ENCODE assay signal across 1 cellular context in the genomic region with DNA sequence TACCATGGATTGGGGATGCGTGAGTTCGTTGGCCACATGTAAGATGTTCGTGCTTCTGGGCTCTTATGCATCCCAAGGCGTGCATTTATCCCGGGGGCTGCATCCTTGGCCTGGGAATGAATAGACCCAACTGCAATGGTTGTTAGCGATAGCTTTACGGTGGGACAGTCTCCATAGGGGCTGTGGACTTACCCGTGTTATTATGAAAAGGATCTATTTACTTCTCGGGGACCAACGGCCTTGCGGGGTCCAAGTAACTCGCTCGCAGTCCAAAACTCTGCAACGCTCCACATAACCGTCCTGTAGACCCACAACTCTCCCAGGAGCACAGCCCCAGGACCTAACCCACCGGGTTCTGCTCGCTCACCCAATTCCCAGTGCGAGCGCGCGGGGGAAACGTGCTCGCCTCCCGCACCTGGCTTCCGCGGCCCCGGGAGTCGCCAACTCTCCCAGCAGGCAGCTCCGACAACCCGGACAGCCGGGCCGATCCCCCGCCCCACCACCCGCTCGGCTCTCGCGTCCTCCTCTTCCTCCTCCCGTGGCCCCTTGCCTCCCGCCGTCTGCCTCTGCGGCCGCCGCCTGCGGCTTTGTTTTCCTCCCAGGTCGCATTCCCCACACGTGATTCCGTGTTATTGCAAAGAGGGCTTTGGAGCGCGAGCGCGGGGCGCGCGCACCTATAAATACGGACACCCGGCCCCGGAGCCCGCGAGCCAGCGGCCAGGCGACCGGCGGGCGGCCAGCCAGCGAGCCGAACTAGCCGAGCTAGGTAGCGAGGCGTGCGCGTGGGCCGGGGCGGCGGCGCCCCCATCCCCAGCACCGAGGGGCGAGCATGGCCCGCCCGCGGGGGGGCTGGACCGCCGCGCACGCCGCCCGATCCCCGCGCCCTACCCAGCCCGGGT.
TF ChIP-seq lines count a peak whose summit lies in the region.

A gene with protein sequence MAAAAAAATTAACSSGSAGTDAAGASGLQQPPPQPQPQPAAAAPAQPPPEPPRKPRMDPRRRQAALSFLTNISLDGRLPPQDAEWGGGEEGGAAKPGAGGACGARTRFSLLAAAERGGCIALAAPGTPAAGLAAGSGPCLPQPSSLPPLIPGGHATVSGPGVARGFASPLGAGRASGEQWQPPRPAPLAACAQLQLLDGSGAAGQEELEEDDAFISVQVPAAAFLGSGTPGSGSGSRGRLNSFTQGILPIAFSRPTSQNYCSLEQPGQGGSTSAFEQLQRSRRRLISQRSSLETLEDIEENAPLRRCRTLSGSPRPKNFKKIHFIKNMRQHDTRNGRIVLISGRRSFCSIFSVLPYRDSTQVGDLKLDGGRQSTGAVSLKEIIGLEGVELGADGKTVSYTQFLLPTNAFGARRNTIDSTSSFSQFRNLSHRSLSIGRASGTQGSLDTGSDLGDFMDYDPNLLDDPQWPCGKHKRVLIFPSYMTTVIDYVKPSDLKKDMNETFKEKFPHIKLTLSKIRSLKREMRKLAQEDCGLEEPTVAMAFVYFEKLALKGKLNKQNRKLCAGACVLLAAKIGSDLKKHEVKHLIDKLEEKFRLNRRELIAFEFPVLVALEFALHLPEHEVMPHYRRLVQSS (plus strand): TSS at position 706 of the 899 bp plus-strand sequence. CDS start 278 bp downstream, outside the sequence.

TF ChIP-seq in HepG2, 621 proteins besides CTCF, POLR2A, EP300 and RAD21 (continued from another document and continues in another):
- no peak for TF ChIP-seq NR2F6 (IDR thresholded peaks at IDR 0.05)
- 0 out of 2 replicates have a peak, but pooled peaks have one; percentile 19 for TF ChIP-seq NR2F6 (CRISPR knock-in tag; IDR thresholded peaks at IDR 0.05)
- TF ChIP-seq, protein P1, sequence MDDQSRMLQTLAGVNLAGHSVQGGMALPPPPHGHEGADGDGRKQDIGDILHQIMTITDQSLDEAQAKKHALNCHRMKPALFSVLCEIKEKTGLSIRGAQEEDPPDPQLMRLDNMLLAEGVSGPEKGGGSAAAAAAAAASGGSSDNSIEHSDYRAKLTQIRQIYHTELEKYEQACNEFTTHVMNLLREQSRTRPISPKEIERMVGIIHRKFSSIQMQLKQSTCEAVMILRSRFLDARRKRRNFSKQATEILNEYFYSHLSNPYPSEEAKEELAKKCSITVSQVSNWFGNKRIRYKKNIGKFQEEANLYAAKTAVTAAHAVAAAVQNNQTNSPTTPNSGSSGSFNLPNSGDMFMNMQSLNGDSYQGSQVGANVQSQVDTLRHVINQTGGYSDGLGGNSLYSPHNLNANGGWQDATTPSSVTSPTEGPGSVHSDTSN (CRISPR knock-in tag; IDR thresholded peaks at IDR 0.05; ENCODE audit: borderline replicate concordance) = no peak
- no peak for TF ChIP-seq THYN1 (CRISPR knock-in tag; IDR thresholded peaks at IDR 0.05; ENCODE audit: borderline replicate concordance, low read depth)
- TF ChIP-seq DPF2 (CRISPR knock-in tag; IDR thresholded peaks at IDR 0.05; ENCODE audit: borderline replicate concordance, low read depth) = no peak
- TF ChIP-seq SOX6 (IDR thresholded peaks at IDR 0.05) = no peak
- TF ChIP-seq SOX6 (CRISPR knock-in tag; IDR thresholded peaks at IDR 0.05) = peak; percentile 82
- TF ChIP-seq, protein P2, sequence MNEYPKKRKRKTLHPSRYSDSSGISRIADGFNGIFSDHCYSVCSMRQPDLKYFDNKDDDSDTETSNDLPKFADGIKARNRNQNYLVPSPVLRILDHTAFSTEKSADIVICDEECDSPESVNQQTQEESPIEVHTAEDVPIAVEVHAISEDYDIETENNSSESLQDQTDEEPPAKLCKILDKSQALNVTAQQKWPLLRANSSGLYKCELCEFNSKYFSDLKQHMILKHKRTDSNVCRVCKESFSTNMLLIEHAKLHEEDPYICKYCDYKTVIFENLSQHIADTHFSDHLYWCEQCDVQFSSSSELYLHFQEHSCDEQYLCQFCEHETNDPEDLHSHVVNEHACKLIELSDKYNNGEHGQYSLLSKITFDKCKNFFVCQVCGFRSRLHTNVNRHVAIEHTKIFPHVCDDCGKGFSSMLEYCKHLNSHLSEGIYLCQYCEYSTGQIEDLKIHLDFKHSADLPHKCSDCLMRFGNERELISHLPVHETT (CRISPR knock-in tag; conservative IDR thresholded peaks at IDR 0.05) = no peak; the same call in 1 of the 2 replicates
- TF ChIP-seq KDM5B (CRISPR knock-in tag; IDR thresholded peaks at IDR 0.05; ENCODE audit: borderline replicate concordance) = peak; percentile 78; the same call in 1 of the 2 replicates
- 0 out of 2 replicates have a peak, but pooled peaks have one; percentile 31 for TF ChIP-seq ZNF335 (CRISPR knock-in tag; IDR thresholded peaks at IDR 0.05)
- no peak for TF ChIP-seq ZC3H13 (CRISPR knock-in tag; IDR thresholded peaks at IDR 0.05)
- peak; percentile 77; the same call in 1 of the 2 replicates for TF ChIP-seq ZSCAN20 (CRISPR knock-in tag; IDR thresholded peaks at IDR 0.05; ENCODE audit: borderline replicate concordance)
- no peak for TF ChIP-seq WIZ (CRISPR knock-in tag; IDR thresholded peaks at IDR 0.05)
- TF ChIP-seq SP5 (CRISPR knock-in tag; IDR thresholded peaks at IDR 0.05; ENCODE audit: borderline replicate concordance, low read depth) = no peak
- TF ChIP-seq MAFF (IDR thresholded peaks at IDR 0.05; ENCODE audit: low read depth, low read length) = no peak
- TF ChIP-seq ZNF772 (CRISPR knock-in tag; IDR thresholded peaks at IDR 0.05) = no peak; the same call in 1 of the 2 replicates
- no peak for TF ChIP-seq ZSCAN29 (CRISPR knock-in tag; conservative IDR thresholded peaks at IDR 0.05)
- no peak; the same call in 1 of the 2 replicates for TF ChIP-seq SP4 (CRISPR knock-in tag; IDR thresholded peaks at IDR 0.05)
- 0 out of 2 replicates have a peak, but pooled peaks have one; percentile 55 for TF ChIP-seq ZNF234 (CRISPR knock-in tag; conservative IDR thresholded peaks at IDR 0.05)
- peak; percentile 70; the same call in 1 of the 2 replicates for TF ChIP-seq ZBTB42 (CRISPR knock-in tag; IDR thresholded peaks at IDR 0.05)
- TF ChIP-seq, protein P3, sequence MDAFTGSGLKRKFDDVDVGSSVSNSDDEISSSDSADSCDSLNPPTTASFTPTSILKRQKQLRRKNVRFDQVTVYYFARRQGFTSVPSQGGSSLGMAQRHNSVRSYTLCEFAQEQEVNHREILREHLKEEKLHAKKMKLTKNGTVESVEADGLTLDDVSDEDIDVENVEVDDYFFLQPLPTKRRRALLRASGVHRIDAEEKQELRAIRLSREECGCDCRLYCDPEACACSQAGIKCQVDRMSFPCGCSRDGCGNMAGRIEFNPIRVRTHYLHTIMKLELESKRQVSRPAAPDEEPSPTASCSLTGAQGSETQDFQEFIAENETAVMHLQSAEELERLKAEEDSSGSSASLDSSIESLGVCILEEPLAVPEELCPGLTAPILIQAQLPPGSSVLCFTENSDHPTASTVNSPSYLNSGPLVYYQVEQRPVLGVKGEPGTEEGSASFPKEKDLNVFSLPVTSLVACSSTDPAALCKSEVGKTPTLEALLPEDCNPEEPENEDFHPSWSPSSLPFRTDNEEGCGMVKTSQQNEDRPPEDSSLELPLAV (CRISPR knock-in tag; conservative IDR thresholded peaks at IDR 0.05; ENCODE audit: low read depth) = no peak
- no peak for TF ChIP-seq ATF7-NPFF (CRISPR knock-in tag; IDR thresholded peaks at IDR 0.05; ENCODE audit: low read depth)
- TF ChIP-seq, protein P4, sequence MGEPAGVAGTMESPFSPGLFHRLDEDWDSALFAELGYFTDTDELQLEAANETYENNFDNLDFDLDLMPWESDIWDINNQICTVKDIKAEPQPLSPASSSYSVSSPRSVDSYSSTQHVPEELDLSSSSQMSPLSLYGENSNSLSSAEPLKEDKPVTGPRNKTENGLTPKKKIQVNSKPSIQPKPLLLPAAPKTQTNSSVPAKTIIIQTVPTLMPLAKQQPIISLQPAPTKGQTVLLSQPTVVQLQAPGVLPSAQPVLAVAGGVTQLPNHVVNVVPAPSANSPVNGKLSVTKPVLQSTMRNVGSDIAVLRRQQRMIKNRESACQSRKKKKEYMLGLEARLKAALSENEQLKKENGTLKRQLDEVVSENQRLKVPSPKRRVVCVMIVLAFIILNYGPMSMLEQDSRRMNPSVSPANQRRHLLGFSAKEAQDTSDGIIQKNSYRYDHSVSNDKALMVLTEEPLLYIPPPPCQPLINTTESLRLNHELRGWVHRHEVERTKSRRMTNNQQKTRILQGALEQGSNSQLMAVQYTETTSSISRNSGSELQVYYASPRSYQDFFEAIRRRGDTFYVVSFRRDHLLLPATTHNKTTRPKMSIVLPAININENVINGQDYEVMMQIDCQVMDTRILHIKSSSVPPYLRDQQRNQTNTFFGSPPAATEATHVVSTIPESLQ (CRISPR knock-in tag; conservative IDR thresholded peaks at IDR 0.05) = no peak
- no peak for TF ChIP-seq ZNF780A (CRISPR knock-in tag; IDR thresholded peaks at IDR 0.05)
- TF ChIP-seq, protein P5, sequence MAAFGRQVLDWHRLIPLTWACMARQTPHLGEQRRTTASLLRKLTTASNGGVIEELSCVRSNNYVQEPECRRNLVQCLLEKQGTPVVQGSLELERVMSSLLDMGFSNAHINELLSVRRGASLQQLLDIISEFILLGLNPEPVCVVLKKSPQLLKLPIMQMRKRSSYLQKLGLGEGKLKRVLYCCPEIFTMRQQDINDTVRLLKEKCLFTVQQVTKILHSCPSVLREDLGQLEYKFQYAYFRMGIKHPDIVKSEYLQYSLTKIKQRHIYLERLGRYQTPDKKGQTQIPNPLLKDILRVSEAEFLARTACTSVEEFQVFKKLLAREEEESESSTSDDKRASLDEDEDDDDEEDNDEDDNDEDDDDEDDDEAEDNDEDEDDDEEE (CRISPR knock-in tag; IDR thresholded peaks at IDR 0.05) = no peak; the same call in 1 of the 2 replicates
- no peak for TF ChIP-seq PCBP1 (IDR thresholded peaks at IDR 0.05; ENCODE audit: borderline replicate concordance, low read depth, low read length)
- TF ChIP-seq JDP2 (CRISPR knock-in tag; IDR thresholded peaks at IDR 0.05; ENCODE audit: borderline replicate concordance) = no peak; the same call in 1 of the 2 replicates
- TF ChIP-seq ZNF569 (CRISPR knock-in tag; IDR thresholded peaks at IDR 0.05; ENCODE audit: borderline replicate concordance) = no peak
- 0 out of 2 replicates have a peak, but pooled peaks have one; percentile 20 for TF ChIP-seq ZNF619 (CRISPR knock-in tag; IDR thresholded peaks at IDR 0.05)
- TF ChIP-seq ZNF652 (CRISPR knock-in tag; IDR thresholded peaks at IDR 0.05; ENCODE audit: borderline replicate concordance, low read depth) = no peak
- no peak; the same call in 1 of the 2 replicates for TF ChIP-seq MAF1 (CRISPR knock-in tag; IDR thresholded peaks at IDR 0.05; ENCODE audit: borderline replicate concordance)
- TF ChIP-seq FOSL1 (CRISPR knock-in tag; IDR thresholded peaks at IDR 0.05; ENCODE audit: borderline replicate concordance) = no peak
- peak; percentile 45; the same call in 1 of the 2 replicates for TF ChIP-seq MYC (CRISPR knock-in tag; IDR thresholded peaks at IDR 0.05; ENCODE audit: borderline replicate concordance)
- no peak for TF ChIP-seq ZNF550 (CRISPR knock-in tag; IDR thresholded peaks at IDR 0.05; ENCODE audit: borderline replicate concordance)
- TF ChIP-seq MTF1 (CRISPR knock-in tag; IDR thresholded peaks at IDR 0.05) = no peak
- TF ChIP-seq ZFP36L1 (CRISPR knock-in tag; IDR thresholded peaks at IDR 0.05) = peak; percentile 67
- peak; percentile 70; the same call in 1 of the 2 replicates for TF ChIP-seq TSC22D2 (CRISPR knock-in tag; IDR thresholded peaks at IDR 0.05; ENCODE audit: borderline replicate concordance)
- TF ChIP-seq ZNF224 (CRISPR knock-in tag; IDR thresholded peaks at IDR 0.05) = peak; percentile 89; the same call in 1 of the 2 replicates
- TF ChIP-seq CC2D1A (CRISPR knock-in tag; IDR thresholded peaks at IDR 0.05) = no peak
- no peak for TF ChIP-seq HHEX (CRISPR knock-in tag; IDR thresholded peaks at IDR 0.05)
- TF ChIP-seq, protein P6, sequence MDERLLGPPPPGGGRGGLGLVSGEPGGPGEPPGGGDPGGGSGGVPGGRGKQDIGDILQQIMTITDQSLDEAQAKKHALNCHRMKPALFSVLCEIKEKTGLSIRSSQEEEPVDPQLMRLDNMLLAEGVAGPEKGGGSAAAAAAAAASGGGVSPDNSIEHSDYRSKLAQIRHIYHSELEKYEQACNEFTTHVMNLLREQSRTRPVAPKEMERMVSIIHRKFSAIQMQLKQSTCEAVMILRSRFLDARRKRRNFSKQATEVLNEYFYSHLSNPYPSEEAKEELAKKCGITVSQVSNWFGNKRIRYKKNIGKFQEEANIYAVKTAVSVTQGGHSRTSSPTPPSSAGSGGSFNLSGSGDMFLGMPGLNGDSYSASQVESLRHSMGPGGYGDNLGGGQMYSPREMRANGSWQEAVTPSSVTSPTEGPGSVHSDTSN (CRISPR knock-in tag; IDR thresholded peaks at IDR 0.05) = no peak
- no peak for TF ChIP-seq MZF1 (CRISPR knock-in tag; IDR thresholded peaks at IDR 0.05; ENCODE audit: borderline replicate concordance)
- TF ChIP-seq ZNF883 (CRISPR knock-in tag; IDR thresholded peaks at IDR 0.05; ENCODE audit: not compliant biosample characterization) = peak; percentile 59
- TF ChIP-seq, protein P7, sequence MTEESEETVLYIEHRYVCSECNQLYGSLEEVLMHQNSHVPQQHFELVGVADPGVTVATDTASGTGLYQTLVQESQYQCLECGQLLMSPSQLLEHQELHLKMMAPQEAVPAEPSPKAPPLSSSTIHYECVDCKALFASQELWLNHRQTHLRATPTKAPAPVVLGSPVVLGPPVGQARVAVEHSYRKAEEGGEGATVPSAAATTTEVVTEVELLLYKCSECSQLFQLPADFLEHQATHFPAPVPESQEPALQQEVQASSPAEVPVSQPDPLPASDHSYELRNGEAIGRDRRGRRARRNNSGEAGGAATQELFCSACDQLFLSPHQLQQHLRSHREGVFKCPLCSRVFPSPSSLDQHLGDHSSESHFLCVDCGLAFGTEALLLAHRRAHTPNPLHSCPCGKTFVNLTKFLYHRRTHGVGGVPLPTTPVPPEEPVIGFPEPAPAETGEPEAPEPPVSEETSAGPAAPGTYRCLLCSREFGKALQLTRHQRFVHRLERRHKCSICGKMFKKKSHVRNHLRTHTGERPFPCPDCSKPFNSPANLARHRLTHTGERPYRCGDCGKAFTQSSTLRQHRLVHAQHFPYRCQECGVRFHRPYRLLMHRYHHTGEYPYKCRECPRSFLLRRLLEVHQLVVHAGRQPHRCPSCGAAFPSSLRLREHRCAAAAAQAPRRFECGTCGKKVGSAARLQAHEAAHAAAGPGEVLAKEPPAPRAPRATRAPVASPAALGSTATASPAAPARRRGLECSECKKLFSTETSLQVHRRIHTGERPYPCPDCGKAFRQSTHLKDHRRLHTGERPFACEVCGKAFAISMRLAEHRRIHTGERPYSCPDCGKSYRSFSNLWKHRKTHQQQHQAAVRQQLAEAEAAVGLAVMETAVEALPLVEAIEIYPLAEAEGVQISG (CRISPR knock-in tag; IDR thresholded peaks at IDR 0.05) = peak; percentile 32; the same call in 1 of the 2 replicates
- no peak for TF ChIP-seq ZIK1 (CRISPR knock-in tag; IDR thresholded peaks at IDR 0.05; ENCODE audit: borderline replicate concordance, low read depth)
